Comparison of ENCODE assay signal across 2 cellular contexts in the genomic region with DNA sequence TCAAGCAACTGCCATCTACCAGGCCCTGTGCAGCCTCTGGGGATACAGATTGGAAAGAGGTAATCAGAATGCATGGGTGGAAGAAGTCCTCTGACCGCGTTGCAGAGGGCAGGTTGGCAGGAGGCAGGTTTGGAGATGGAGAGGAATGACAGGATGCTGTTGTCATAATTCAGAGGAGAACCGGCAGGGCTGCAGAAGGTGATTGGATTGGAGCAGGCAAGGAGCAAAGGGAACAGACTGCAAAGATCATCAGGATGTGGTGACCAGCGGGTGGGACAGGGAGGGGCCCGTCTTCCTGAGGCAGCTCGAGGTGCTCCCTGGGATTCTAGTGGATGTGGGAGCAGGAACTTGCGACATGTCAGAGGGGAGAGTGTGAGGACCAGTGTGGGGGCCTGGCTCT.
TF ChIP-seq lines count a peak whose summit lies in the region.

No MANE protein-coding gene starts in this region.

TF ChIP-seq in HepG2, 621 proteins besides CTCF, POLR2A, EP300 and RAD21 (continued from another document):
- peak; percentile 72 for TF ChIP-seq RBM22 (optimal IDR thresholded peaks at IDR 0.05; ENCODE audit: low read length)
- TF ChIP-seq, protein P1, sequence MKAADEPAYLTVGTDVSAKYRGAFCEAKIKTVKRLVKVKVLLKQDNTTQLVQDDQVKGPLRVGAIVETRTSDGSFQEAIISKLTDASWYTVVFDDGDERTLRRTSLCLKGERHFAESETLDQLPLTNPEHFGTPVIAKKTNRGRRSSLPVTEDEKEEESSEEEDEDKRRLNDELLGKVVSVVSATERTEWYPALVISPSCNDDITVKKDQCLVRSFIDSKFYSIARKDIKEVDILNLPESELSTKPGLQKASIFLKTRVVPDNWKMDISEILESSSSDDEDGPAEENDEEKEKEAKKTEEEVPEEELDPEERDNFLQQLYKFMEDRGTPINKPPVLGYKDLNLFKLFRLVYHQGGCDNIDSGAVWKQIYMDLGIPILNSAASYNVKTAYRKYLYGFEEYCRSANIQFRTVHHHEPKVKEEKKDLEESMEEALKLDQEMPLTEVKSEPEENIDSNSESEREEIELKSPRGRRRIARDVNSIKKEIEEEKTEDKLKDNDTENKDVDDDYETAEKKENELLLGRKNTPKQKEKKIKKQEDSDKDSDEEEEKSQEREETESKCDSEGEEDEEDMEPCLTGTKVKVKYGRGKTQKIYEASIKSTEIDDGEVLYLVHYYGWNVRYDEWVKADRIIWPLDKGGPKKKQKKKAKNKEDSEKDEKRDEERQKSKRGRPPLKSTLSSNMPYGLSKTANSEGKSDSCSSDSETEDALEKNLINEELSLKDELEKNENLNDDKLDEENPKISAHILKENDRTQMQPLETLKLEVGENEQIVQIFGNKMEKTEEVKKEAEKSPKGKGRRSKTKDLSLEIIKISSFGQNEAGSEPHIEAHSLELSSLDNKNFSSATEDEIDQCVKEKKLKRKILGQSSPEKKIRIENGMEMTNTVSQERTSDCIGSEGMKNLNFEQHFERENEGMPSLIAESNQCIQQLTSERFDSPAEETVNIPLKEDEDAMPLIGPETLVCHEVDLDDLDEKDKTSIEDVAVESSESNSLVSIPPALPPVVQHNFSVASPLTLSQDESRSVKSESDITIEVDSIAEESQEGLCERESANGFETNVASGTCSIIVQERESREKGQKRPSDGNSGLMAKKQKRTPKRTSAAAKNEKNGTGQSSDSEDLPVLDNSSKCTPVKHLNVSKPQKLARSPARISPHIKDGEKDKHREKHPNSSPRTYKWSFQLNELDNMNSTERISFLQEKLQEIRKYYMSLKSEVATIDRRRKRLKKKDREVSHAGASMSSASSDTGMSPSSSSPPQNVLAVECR (CRISPR knock-in tag; IDR thresholded peaks at IDR 0.05; ENCODE audit: borderline replicate concordance) = no peak
- TF ChIP-seq, protein P2, sequence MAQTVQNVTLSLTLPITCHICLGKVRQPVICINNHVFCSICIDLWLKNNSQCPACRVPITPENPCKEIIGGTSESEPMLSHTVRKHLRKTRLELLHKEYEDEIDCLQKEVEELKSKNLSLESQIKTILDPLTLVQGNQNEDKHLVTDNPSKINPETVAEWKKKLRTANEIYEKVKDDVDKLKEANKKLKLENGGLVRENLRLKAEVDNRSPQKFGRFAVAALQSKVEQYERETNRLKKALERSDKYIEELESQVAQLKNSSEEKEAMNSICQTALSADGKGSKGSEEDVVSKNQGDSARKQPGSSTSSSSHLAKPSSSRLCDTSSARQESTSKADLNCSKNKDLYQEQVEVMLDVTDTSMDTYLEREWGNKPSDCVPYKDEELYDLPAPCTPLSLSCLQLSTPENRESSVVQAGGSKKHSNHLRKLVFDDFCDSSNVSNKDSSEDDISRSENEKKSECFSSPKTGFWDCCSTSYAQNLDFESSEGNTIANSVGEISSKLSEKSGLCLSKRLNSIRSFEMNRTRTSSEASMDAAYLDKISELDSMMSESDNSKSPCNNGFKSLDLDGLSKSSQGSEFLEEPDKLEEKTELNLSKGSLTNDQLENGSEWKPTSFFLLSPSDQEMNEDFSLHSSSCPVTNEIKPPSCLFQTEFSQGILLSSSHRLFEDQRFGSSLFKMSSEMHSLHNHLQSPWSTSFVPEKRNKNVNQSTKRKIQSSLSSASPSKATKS (CRISPR knock-in tag; IDR thresholded peaks at IDR 0.05) = no peak

TF ChIP-seq in neural cell, 6 proteins besides CTCF, POLR2A, EP300 and RAD21:
- TF ChIP-seq, protein P3, sequence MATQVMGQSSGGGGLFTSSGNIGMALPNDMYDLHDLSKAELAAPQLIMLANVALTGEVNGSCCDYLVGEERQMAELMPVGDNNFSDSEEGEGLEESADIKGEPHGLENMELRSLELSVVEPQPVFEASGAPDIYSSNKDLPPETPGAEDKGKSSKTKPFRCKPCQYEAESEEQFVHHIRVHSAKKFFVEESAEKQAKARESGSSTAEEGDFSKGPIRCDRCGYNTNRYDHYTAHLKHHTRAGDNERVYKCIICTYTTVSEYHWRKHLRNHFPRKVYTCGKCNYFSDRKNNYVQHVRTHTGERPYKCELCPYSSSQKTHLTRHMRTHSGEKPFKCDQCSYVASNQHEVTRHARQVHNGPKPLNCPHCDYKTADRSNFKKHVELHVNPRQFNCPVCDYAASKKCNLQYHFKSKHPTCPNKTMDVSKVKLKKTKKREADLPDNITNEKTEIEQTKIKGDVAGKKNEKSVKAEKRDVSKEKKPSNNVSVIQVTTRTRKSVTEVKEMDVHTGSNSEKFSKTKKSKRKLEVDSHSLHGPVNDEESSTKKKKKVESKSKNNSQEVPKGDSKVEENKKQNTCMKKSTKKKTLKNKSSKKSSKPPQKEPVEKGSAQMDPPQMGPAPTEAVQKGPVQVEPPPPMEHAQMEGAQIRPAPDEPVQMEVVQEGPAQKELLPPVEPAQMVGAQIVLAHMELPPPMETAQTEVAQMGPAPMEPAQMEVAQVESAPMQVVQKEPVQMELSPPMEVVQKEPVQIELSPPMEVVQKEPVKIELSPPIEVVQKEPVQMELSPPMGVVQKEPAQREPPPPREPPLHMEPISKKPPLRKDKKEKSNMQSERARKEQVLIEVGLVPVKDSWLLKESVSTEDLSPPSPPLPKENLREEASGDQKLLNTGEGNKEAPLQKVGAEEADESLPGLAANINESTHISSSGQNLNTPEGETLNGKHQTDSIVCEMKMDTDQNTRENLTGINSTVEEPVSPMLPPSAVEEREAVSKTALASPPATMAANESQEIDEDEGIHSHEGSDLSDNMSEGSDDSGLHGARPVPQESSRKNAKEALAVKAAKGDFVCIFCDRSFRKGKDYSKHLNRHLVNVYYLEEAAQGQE (IDR thresholded peaks at IDR 0.05; ENCODE audit: borderline replicate concordance) = no peak
- no peak for TF ChIP-seq EZH2 (IDR thresholded peaks at IDR 0.05; ENCODE audit: borderline replicate concordance, insufficient read depth, low read length, poor library complexity, severe bottlenecking)
